In genomic region chr4:89351201-89351600, GRCh38 we compare ENCODE assay signal across 9 cellular contexts. TPM values are rescaled to one million over a fixed set of nuclear protein-coding genes. Genes with fewer than 3 reads are reported as not detected.
"Had no signal": no experiment of that assay in that cellular context is flagged by ENCODE, and none has a peak within 500 bp of the region (broad histone marks: within the 10 kb centered on the region; RNA-seq: fewer than 3 reads in every experiment).

No MANE protein-coding gene starts in this region.

- H2AFZ ChIP-seq: GM23248, GM23338 had no signal

- H3K4me2 ChIP-seq: GM23338 had no signal

- DNase-seq: GM23248, GOT3, H7, H9, HCEC 1CT, HFFc6 had no signal

- H3K36me3 ChIP-seq: HAP-1 had no signal

- H3K27ac ChIP-seq: GM23248 had no signal

- H3K9ac ChIP-seq: GM23248 had no signal

- ATAC-seq: GM23338, HCT116 had no signal

- H3K4me3 ChIP-seq: GM23248, GM23338, HAP-1 had no signal

- H3K9me3 ChIP-seq: HAP-1 had no signal

- H3K4me1 ChIP-seq: HAP-1 had no signal

RNA-seq across cellular contexts. Expression of gene GPRIN3, which starts 43.6 kb away (rescaled TPM):
- total RNA-seq: GM23248 had no signal
